Comparison of ENCODE assay signal across 8 cellular contexts in the genomic region with DNA sequence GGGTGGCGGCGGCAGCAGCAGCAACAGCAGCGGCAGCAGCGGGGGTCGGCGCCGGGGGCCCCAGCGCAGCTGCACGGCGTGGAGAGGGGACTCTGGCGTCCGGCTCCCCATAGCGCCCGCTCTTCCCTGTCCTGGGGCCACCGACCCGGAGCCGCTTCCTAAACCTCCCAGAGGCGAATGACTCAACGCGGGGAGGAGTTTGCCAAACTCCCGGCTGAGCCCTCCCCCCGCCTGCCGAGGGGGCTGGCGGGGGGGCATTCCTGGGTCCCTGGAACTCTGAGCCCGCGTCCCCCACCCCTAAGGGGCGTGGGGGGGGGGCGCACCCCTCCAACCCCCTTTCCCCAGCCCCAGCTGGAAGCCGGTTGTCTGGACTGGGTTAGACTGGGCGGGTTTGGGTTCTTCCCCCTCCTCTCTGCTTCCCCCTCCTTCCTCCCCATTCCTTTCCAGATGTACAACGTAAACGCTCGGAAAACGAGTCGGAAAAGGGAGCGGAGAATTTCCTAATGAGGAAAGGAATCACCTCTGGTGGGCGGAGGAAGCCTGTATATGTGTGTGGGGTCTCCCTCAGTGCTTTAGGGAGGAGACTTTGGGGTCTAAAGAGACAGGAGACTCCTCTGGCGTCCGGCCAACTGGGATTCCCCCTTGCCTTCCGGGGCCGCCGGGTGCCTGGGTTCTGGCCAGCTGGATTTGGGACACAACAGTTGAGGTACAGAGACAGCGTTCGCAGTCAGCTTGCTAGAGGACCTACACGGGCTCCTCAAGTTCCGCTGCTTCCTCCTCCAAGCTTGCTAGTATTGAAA. TPM values are rescaled to one million over a fixed set of nuclear protein-coding genes. Genes with fewer than 3 reads are reported as not detected.
DNase-seq lines count a peak whose midpoint lies in the region; ATAC-seq and TF ChIP-seq lines count a peak whose summit lies in the region.

A gene (minus strand): TSS at position 179 of the 800 bp plus-strand sequence. CDS start 68 bp downstream, at position 111.

- H3K23ac ChIP-seq in mesenchymal stem cell (ENCODE audit: low read length in 2 of 2), result peak within 1 kb of the TSS; percentile 96 to 99

- H3K9ac ChIP-seq in mesenchymal stem cell (ENCODE audit: low read length), result peak within 1 kb of the TSS; percentile 97

- H3K4me1 Mint-ChIP-seq in activated CD4-positive, alpha-beta memory T cell treated with anti-CD3 and anti-CD28 coated beads for 36 hours (ENCODE audit: low read depth), result peaks cover 45% of the 10 kb centered on the region

- peak within 1 kb of the TSS; percentile 93 for H3K4me3 Mint-ChIP-seq in activated CD4-positive, alpha-beta memory T cell treated with anti-CD3 and anti-CD28 coated beads for 36 hours

- H2AK5ac ChIP-seq in mesenchymal stem cell (ENCODE audit: low read length, severe bottlenecking), result no peak within 1 kb of the TSS

- peak within 1 kb of the TSS; percentile 93 for H4K91ac ChIP-seq in mesenchymal stem cell (ENCODE audit: low read length)

- H3K9me3 Mint-ChIP-seq in activated CD4-positive, alpha-beta memory T cell treated with anti-CD3 and anti-CD28 coated beads for 36 hours, result no peaks in the 10 kb centered on the region

- no peak for TF ChIP-seq CTCF in AG09309 (IDR thresholded peaks at IDR 0.05; ENCODE audit: control insufficient read depth, insufficient read depth, low read depth, low read length, missing control alignments)
- TF ChIP-seq CTCF in stomach (IDR thresholded peaks at IDR 0.05), result no peak

- H3K27me3 ChIP-seq in mesenchymal stem cell (ENCODE audit: control insufficient read depth in 1 of 2, insufficient read depth in 1 of 2, low read length in 2 of 2) (peaks cover 0 to 10% of the 10 kb centered on the region in 2 experiments), stomach (peaks cover 0 to 28% (median 11%) of the 10 kb centered on the region in 3 donors)

- H3K18ac ChIP-seq in mesenchymal stem cell (ENCODE audit: low read depth in 1 of 2, low read length in 2 of 2), result peak within 1 kb of the TSS; percentile 92 to 98

- no peak for TF ChIP-seq POLR2A in stomach (IDR thresholded peaks at IDR 0.05)

- peak within 1 kb of the TSS; percentile 100 for H2BK120ac ChIP-seq in mesenchymal stem cell (ENCODE audit: low read depth, low read length)

- H3K36me3 Mint-ChIP-seq in activated CD4-positive, alpha-beta memory T cell treated with anti-CD3 and anti-CD28 coated beads for 36 hours, result peaks cover 3% of the 10 kb centered on the region

- H3K27me3 Mint-ChIP-seq in activated CD4-positive, alpha-beta memory T cell treated with anti-CD3 and anti-CD28 coated beads for 36 hours, result no peaks in the 10 kb centered on the region

- TF ChIP-seq EP300 in stomach (IDR thresholded peaks at IDR 0.05), result no peak

- H3K27ac Mint-ChIP-seq in activated CD4-positive, alpha-beta memory T cell treated with anti-CD3 and anti-CD28 coated beads for 36 hours, result peak within 1 kb of the TSS; percentile 91

- peak within 1 kb of the TSS; percentile 81 to 84 for H2BK12ac ChIP-seq in mesenchymal stem cell (ENCODE audit: low read length in 2 of 2)

- WGBS in mesenchymal stem cell, result 2% methylated on average over 34 of the region's 46 CpGs
- WGBS in stomach, 5 donors, result 0 to 5% (median 5%) methylated on average over 17 to 46 of the region's 46 CpGs

- peaks cover 0 to under 1% of the 10 kb centered on the region in 2 experiments for H3K36me3 ChIP-seq in mesenchymal stem cell (ENCODE audit: control insufficient read depth in 1 of 2, insufficient read depth in 2 of 2, low read depth in 1 of 2, low read length in 2 of 2)
- H3K36me3 ChIP-seq in stomach, result no peaks in the 10 kb centered on the region

- CTCF ChIA-PET in activated CD4-positive, alpha-beta memory T cell treated with anti-CD3 and anti-CD28 coated beads for 36 hours (lab: Charles Lee), result interaction anchor here (1.3 to 14.5 kb wide), 4 partner anchors 9 to 83 kb away, joined by 4 to 319 read pairs (median 52); no protein-coding TSS in a partner anchor

- H4K8ac ChIP-seq in mesenchymal stem cell (ENCODE audit: low read length), result peak within 1 kb of the TSS; percentile 95

- peak within 1 kb of the TSS; percentile 36 to 90 for H3K14ac ChIP-seq in mesenchymal stem cell (ENCODE audit: low read length in 2 of 2)

- no peaks in the 10 kb centered on the region for H3K9me3 ChIP-seq in mesenchymal stem cell (ENCODE audit: control insufficient read depth, low read length)
- no peaks in the 10 kb centered on the region for H3K9me3 ChIP-seq in stomach

- H3K79me1 ChIP-seq in mesenchymal stem cell (replicated peaks; ENCODE audit: low read length, poor library complexity, severe bottlenecking), result peaks cover 3% of the 10 kb centered on the region

- peaks cover 19% of the 10 kb centered on the region for H3K4me1 ChIP-seq in mesenchymal stem cell (ENCODE audit: control insufficient read depth, insufficient read depth, low read depth, low read length)
- peaks cover 45 to 97% (median 59%) of the 10 kb centered on the region in 4 donors for H3K4me1 ChIP-seq in stomach

- peak within 1 kb of the TSS; percentile 48 for H2AFZ ChIP-seq in mesenchymal stem cell (ENCODE audit: low read depth, low read length)

- POLR2A ChIA-PET in activated CD4-positive, alpha-beta memory T cell treated with anti-CD3 and anti-CD28 coated beads for 36 hours (lab: Charles Lee), result interaction anchor here (3.1 kb wide), 1 partner anchor 9 kb away, joined by 12 read pairs; no protein-coding TSS in a partner anchor

- ATAC-seq in HG03520 (IDR thresholded peaks at IDR 0.05; ENCODE audit: unreplicated experiment) (no peak), HG03280 (IDR thresholded peaks at IDR 0.05; ENCODE audit: unreplicated experiment) (no peak)

- H3K4me2 ChIP-seq in mesenchymal stem cell (ENCODE audit: low read length, poor library complexity, severe bottlenecking), result peak within 1 kb of the TSS; percentile 95

- H3K4ac ChIP-seq in mesenchymal stem cell (ENCODE audit: low read depth in 1 of 2, low read length in 2 of 2), result peak within 1 kb of the TSS; percentile 81 to 93

- intact Hi-C loops in activated CD4-positive, alpha-beta memory T cell treated with anti-CD3 and anti-CD28 coated beads for 36 hours (cut with micrococcal nuclease), result loop anchor here (1.0 to 10.0 kb wide), 2 partner anchors 8 to 516 kb away; no protein-coding TSS in a partner anchor
- intact Hi-C loops in stomach (cut with DNase I; ENCODE audit: low total_unique reads), result no loop called here

- H3K4me3 ChIP-seq in AG09309 (ENCODE audit: control insufficient read depth, low read depth, low read length) (peak within 1 kb of the TSS; percentile 97), mesenchymal stem cell (ENCODE audit: insufficient read depth in 1 of 2, low read depth in 1 of 2, low read length in 2 of 2) (peak within 1 kb of the TSS; percentile 96), stomach (peak within 1 kb of the TSS; percentile 76 to 83 (median 82))

- in situ Hi-C loops in endometrial microvascular endothelial cells (cut with HindIII; ENCODE audit: inconsistent ontology term, low pct_unique_long_range_greater_than_20kb, low sequenced_read_pairs), result no loop called here

- H2BK5ac ChIP-seq in mesenchymal stem cell (ENCODE audit: low read depth, low read length, poor library complexity, severe bottlenecking), result no peak within 1 kb of the TSS

- H2BK15ac ChIP-seq in mesenchymal stem cell (ENCODE audit: low read depth, poor library complexity, severe bottlenecking), result peak within 1 kb of the TSS; percentile 94

- H3K27ac ChIP-seq in mesenchymal stem cell (ENCODE audit: low read length, poor library complexity, severe bottlenecking) (peak within 1 kb of the TSS; percentile 16), stomach (peak within 1 kb of the TSS; percentile 81 to 94 (median 91))

- no peak for DNase-seq in AG09309 (ENCODE audit: low read depth)
- DNase-seq in HuH-7 (ENCODE audit: low spot score), result peak; percentile 72
- peak; percentile 63 for DNase-seq in activated CD4-positive, alpha-beta memory T cell treated with anti-CD3 and anti-CD28 coated beads for 36 hours
- DNase-seq in mesenchymal stem cell, result peak; percentile 89
- DNase-seq in stomach, result peak; percentile 66

RNA-seq across cellular contexts. Expression of the gene that starts here (rescaled TPM):
- 10 to 100 TPM; 33.8 to 34.9 TPM for total RNA-seq in activated CD4-positive, alpha-beta memory T cell treated with anti-CD3 and anti-CD28 coated beads for 36 hours
- total RNA-seq in endometrial microvascular endothelial cells (ENCODE audit: inconsistent ontology term), result 1,308 TPM
- polyA plus RNA-seq in mesenchymal stem cell (2013, experiment 1 of 2), result 248 TPM
- polyA plus RNA-seq in mesenchymal stem cell (2013, experiment 2 of 2), result 244 TPM
- 100 to 1,000 TPM in 2 of 5 donors, 10 to 100 TPM in 3; 53.7 to 182 (median 88.8) TPM for total RNA-seq in stomach
- 100 to 1,000 TPM in 1 of 3 donors, 10 to 100 TPM in 2; 29.3 to 102 (median 33.2) TPM for polyA plus RNA-seq in stomach
